Comparison of ENCODE assay signal across 8 cellular contexts in genomic region chr14:23469906-23470403, GRCh38. TPM values are rescaled to one million over a fixed set of nuclear protein-coding genes. Genes with fewer than 3 reads are reported as not detected.
DNase-seq lines count a peak whose midpoint lies in the region; ATAC-seq lines count a peak whose summit lies in the region.

No MANE protein-coding gene starts in this region.

- H3K27me3 Mint-ChIP-seq in central memory CD8-positive, alpha-beta T cell: no peaks in the 10 kb centered on the region
- no peaks in the 10 kb centered on the region for H3K27me3 Mint-ChIP-seq in naive thymus-derived CD8-positive, alpha-beta T cell

- H3K36me3 Mint-ChIP-seq in central memory CD8-positive, alpha-beta T cell (ENCODE audit: insufficient read depth): peaks cover 38% of the 10 kb centered on the region
- H3K36me3 Mint-ChIP-seq in naive thymus-derived CD8-positive, alpha-beta T cell: peaks cover 5 to 44% (median 6%) of the 10 kb centered on the region in 3 donors

- H3K4me3 Mint-ChIP-seq in central memory CD8-positive, alpha-beta T cell: no peak overlapping the region
- H3K4me3 Mint-ChIP-seq in naive thymus-derived CD8-positive, alpha-beta T cell: peak overlapping the region in 1 of 10 donors; percentile 44

- H3K27ac Mint-ChIP-seq in central memory CD8-positive, alpha-beta T cell (ENCODE audit: low read depth): no peak overlapping the region
- no peak overlapping the region for H3K27ac Mint-ChIP-seq in naive thymus-derived CD8-positive, alpha-beta T cell

- H3K9ac ChIP-seq in ES-I3 (ENCODE audit: low read depth, low read length): peak overlapping the region; percentile 99

- H3K9me3 ChIP-seq in ES-I3 (ENCODE audit: control insufficient read depth, insufficient read depth, low read length): no peaks in the 10 kb centered on the region

- H3K36me3 ChIP-seq in ES-I3 (ENCODE audit: insufficient read depth, low read length): peaks cover 7% of the 10 kb centered on the region

- H3K4me1 Mint-ChIP-seq in central memory CD8-positive, alpha-beta T cell: no peaks in the 10 kb centered on the region
- H3K4me1 Mint-ChIP-seq in naive thymus-derived CD8-positive, alpha-beta T cell: peaks cover 2 to 13% (median 8%) of the 10 kb centered on the region in 4 donors

- POLR2A ChIA-PET in naive thymus-derived CD8-positive, alpha-beta T cell (lab: Charles Lee): interaction anchor here (1.0 to 2.7 kb wide), 7 partner anchors 8 to 587 kb away, joined by 3 to 14 read pairs (median 3); partner anchors contain the start of genes AP1G2, PABPN1, PPP1R3E and ZFHX2

- ATAC-seq in HG03095 (IDR thresholded peaks at IDR 0.05; ENCODE audit: unreplicated experiment): peak; percentile 9
- peak; percentile 5 for ATAC-seq in central memory CD8-positive, alpha-beta T cell (replicated peaks; ENCODE audit: extremely low read depth, poor library complexity, severe bottlenecking)
- ATAC-seq in naive thymus-derived CD8-positive, alpha-beta T cell: peak; percentile 6 to 9

- no peaks in the 10 kb centered on the region for H3K9me3 Mint-ChIP-seq in central memory CD8-positive, alpha-beta T cell
- H3K9me3 Mint-ChIP-seq in naive thymus-derived CD8-positive, alpha-beta T cell: no peaks in the 10 kb centered on the region

- DNase-seq in central memory CD8-positive, alpha-beta T cell (ENCODE audit: low spot score in 2 of 2): no peak
- DNase-seq in naive thymus-derived CD8-positive, alpha-beta T cell: no peak
- DNase-seq in SKM-1 treated with dmso at 0.1 percent for 144 hours (lab: John Stamatoyannopoulos, UW; ENCODE audit: unreplicated experiment) (no peak), DMS153 treated with DMSO at 0.1 percent for 48 hours (lab: John Stamatoyannopoulos, UW; ENCODE audit: unreplicated experiment) (no peak)
- DNase-seq in stimulated activated CD4-positive, alpha-beta T cell treated with anti-CD3 and anti-CD28 coated beads, Interleukin-15, amount 100 ng/mL, for 24 hours: no peak
- DNase-seq in activated CD8-positive, alpha-beta memory T cell treated with anti-CD3 and anti-CD28 coated beads for 24 hours: no peak

- H3K4me1 ChIP-seq in ES-I3 (ENCODE audit: insufficient read depth, low read length): no peaks in the 10 kb centered on the region

RNA-seq across cellular contexts. Expression of gene NGDN, which starts 0.5 kb away (rescaled TPM):
- total RNA-seq in naive thymus-derived CD8-positive, alpha-beta T cell: 10 to 100 TPM; 83.7 to 86.6 TPM
- 10 to 100 TPM; 64.0 to 84.8 (median 68.4) TPM for polyA plus RNA-seq in naive thymus-derived CD8-positive, alpha-beta T cell

RNA-seq across cellular contexts. Expression of gene MYH7, which starts 34.5 kb away (rescaled TPM):
- total RNA-seq in naive thymus-derived CD8-positive, alpha-beta T cell: not detected
- polyA plus RNA-seq in naive thymus-derived CD8-positive, alpha-beta T cell: not detected
